21 cellular contexts compared by ENCODE assay signal in genomic region chr6:152673233-152673632, GRCh38. TPM values are rescaled to one million over a fixed set of nuclear protein-coding genes. Genes with fewer than 3 reads are reported as not detected.
DNase-seq lines count a peak whose midpoint lies in the region; ATAC-seq and TF ChIP-seq lines count a peak whose summit lies in the region.
"Had no signal": no experiment of that assay in that cellular context is flagged by ENCODE, and none has a peak within 500 bp of the region (broad histone marks: within the 10 kb centered on the region; RNA-seq: fewer than 3 reads in every experiment).

No MANE protein-coding gene starts in this region.

- H2BK12ac ChIP-seq in mesenchymal stem cell (ENCODE audit: low read length in 2 of 2), result no peak overlapping the region

- no peak overlapping the region for H2BK5ac ChIP-seq in mesenchymal stem cell (ENCODE audit: low read depth, low read length, poor library complexity, severe bottlenecking)

- H3K27me3 ChIP-seq in SK-N-SH (ENCODE audit: insufficient read depth) (no peaks in the 10 kb centered on the region), mesenchymal stem cell (ENCODE audit: control insufficient read depth in 1 of 2, insufficient read depth in 1 of 2, low read length in 2 of 2) (no peaks in the 10 kb centered on the region), foreskin keratinocyte (no peaks in the 10 kb centered on the region)

- no peak for DNase-seq in SK-N-SH
- DNase-seq in GM03348 (ENCODE audit: low spot score), result peak; percentile 37
- peak; percentile 69 for DNase-seq in dermis blood vessel endothelial cell
- DNase-seq in mesenchymal stem cell, result no peak
- no peak for DNase-seq in foreskin keratinocyte
- DNase-seq: Caco-2; CD4-positive, alpha-beta T cell; GF-D8; GOT3; NCI-H1092 treated with DMSO at 0.1 percent for 48 hours; NCI-H2081 treated with DMSO at 0.1 percent for 48 hours; NCI-H510A; NCI-H774; OCI-M1; SHP77 treated with DMSO at 0.1 percent for 48 hours had no signal

- no peaks in the 10 kb centered on the region for H3K9me3 Mint-ChIP-seq in stimulated activated memory B cell treated with anti-CD40 and anti-IgM and Interleukin-4, amounts not matched to agents 10 μg/mL and 1 μg/mL and 100 μg/mL, for 72 hours
- H3K9me3 Mint-ChIP-seq: CD4-positive, alpha-beta T cell had no signal

- H4K20me1 ChIP-seq in SK-N-SH (ENCODE audit: insufficient read depth), result no peaks in the 10 kb centered on the region

- no peak overlapping the region for H2AK5ac ChIP-seq in mesenchymal stem cell (ENCODE audit: low read length, severe bottlenecking)

- H3K9ac ChIP-seq in SK-N-SH (peak overlapping the region; percentile 27; the same call in 1 of the 2 replicates), mesenchymal stem cell (ENCODE audit: low read length) (peak overlapping the region; percentile 5)

- no peak overlapping the region for H3K14ac ChIP-seq in mesenchymal stem cell (ENCODE audit: low read length in 2 of 2)

- H4K8ac ChIP-seq in mesenchymal stem cell (ENCODE audit: low read length), result no peak overlapping the region

- peak overlapping the region; percentile 37; the same call in 1 of the 2 replicates for H2AFZ ChIP-seq in SK-N-SH (ENCODE audit: low read depth)
- H2AFZ ChIP-seq in mesenchymal stem cell (ENCODE audit: low read depth, low read length), result no peak overlapping the region

- CTCF ChIA-PET in SK-N-SH (lab: Yijun Ruan, JAX), result interaction anchor here (1.2 kb wide), 1 partner anchor 275 kb away, joined by 3 read pairs; no protein-coding TSS in a partner anchor

- no peaks in the 10 kb centered on the region for H3K79me1 ChIP-seq in mesenchymal stem cell (replicated peaks; ENCODE audit: low read length, poor library complexity, severe bottlenecking)

- POLR2A ChIA-PET in SK-N-SH (lab: Yijun Ruan, JAX), result no interaction called here

- H3K36me3 ChIP-seq in SK-N-SH (replicated peaks in 1 of 2; ENCODE audit: control insufficient read depth in 1 of 2, insufficient read depth in 2 of 2, low read length in 1 of 2), result no peaks in the 10 kb centered on the region
- H3K36me3 ChIP-seq in mesenchymal stem cell (ENCODE audit: control insufficient read depth in 1 of 2, insufficient read depth in 2 of 2, low read depth in 1 of 2, low read length in 2 of 2), result no peaks in the 10 kb centered on the region

- ATAC-seq in SK-N-SH treated with all-trans-retinoic acid at 6 μM for 48 hours (no peak), GM19455 (IDR thresholded peaks at IDR 0.05; ENCODE audit: unreplicated experiment) (no peak), foreskin keratinocyte (no peak)
- no peak for ATAC-seq in stimulated activated memory B cell treated with anti-CD40 and anti-IgM and Interleukin-4, amounts not matched to agents 10 μg/mL and 1 μg/mL and 100 μg/mL, for 72 hours
- ATAC-seq: GM12878, HCT116 had no signal

- no peak overlapping the region for H3K23ac ChIP-seq in mesenchymal stem cell (ENCODE audit: low read length in 2 of 2)

- no peak for TF ChIP-seq CTCF in SK-N-SH (IDR thresholded peaks at IDR 0.05)
- TF ChIP-seq CTCF in foreskin keratinocyte (conservative IDR thresholded peaks at IDR 0.05), result no peak

- H2BK15ac ChIP-seq in mesenchymal stem cell (ENCODE audit: low read depth, poor library complexity, severe bottlenecking), result no peak overlapping the region

- H3K27ac ChIP-seq in SK-N-SH (ENCODE audit: low read depth in 2 of 2, low read length in 1 of 2) (peak overlapping the region in 1 of 2 experiments; percentile 43; a peak in 2 of 4 replicates), mesenchymal stem cell (ENCODE audit: low read length, poor library complexity, severe bottlenecking) (no peak overlapping the region), foreskin keratinocyte (no peak overlapping the region)
- H3K27ac ChIP-seq: 22Rv1 had no signal

- H3K27ac Mint-ChIP-seq in stimulated activated memory B cell treated with anti-CD40 and anti-IgM and Interleukin-4, amounts not matched to agents 10 μg/mL and 1 μg/mL and 100 μg/mL, for 72 hours, result no peak overlapping the region
- H3K27ac Mint-ChIP-seq: CD4-positive, alpha-beta T cell had no signal

- 0 out of 2 replicates have a peak overlapping the region, but pooled peaks have one; percentile 7 for H3K4me2 ChIP-seq in SK-N-SH
- no peak overlapping the region for H3K4me2 ChIP-seq in mesenchymal stem cell (ENCODE audit: low read length, poor library complexity, severe bottlenecking)

- peaks cover 18% of the 10 kb centered on the region for H3F3A ChIP-seq in SK-N-SH (replicated peaks; ENCODE audit: insufficient read depth)

- H3K9me3 ChIP-seq in SK-N-SH (no peaks in the 10 kb centered on the region), mesenchymal stem cell (ENCODE audit: control insufficient read depth, low read length) (no peaks in the 10 kb centered on the region)
- H3K9me3 ChIP-seq: Caco-2 had no signal

- H3K18ac ChIP-seq in mesenchymal stem cell (ENCODE audit: low read depth in 1 of 2, low read length in 2 of 2), result no peak overlapping the region

- H3K79me2 ChIP-seq in SK-N-SH (ENCODE audit: insufficient read depth), result no peaks in the 10 kb centered on the region

- no peaks in the 10 kb centered on the region for H3K4me1 Mint-ChIP-seq in stimulated activated memory B cell treated with anti-CD40 and anti-IgM and Interleukin-4, amounts not matched to agents 10 μg/mL and 1 μg/mL and 100 μg/mL, for 72 hours

- H3K4me1 ChIP-seq in SK-N-SH (ENCODE audit: control insufficient read depth in 1 of 2, insufficient read depth in 2 of 2, low read depth in 1 of 2, low read length in 1 of 2) (peaks cover 0 to 9% of the 10 kb centered on the region in 2 experiments; a peak in 2 of 4 replicates), mesenchymal stem cell (ENCODE audit: control insufficient read depth, insufficient read depth, low read depth, low read length) (no peaks in the 10 kb centered on the region), foreskin keratinocyte (no peaks in the 10 kb centered on the region)
- H3K4me1 ChIP-seq: Caco-2 had no signal

- no peak for TF ChIP-seq RAD21 in SK-N-SH (IDR thresholded peaks at IDR 0.05; ENCODE audit: low read length)

- H3K4me3 ChIP-seq in SK-N-SH (ENCODE audit: low read depth in 2 of 2, low read length in 1 of 2), result no peak overlapping the region
- H3K4me3 ChIP-seq in mesenchymal stem cell (ENCODE audit: insufficient read depth in 1 of 2, low read depth in 1 of 2, low read length in 2 of 2), result no peak overlapping the region
- H3K4me3 ChIP-seq: GM12878 had no signal

- no peak overlapping the region for H3K4me3 Mint-ChIP-seq in stimulated activated memory B cell treated with anti-CD40 and anti-IgM and Interleukin-4, amounts not matched to agents 10 μg/mL and 1 μg/mL and 100 μg/mL, for 72 hours
- H3K4me3 Mint-ChIP-seq: CD4-positive, alpha-beta T cell had no signal

- H3K36me3 Mint-ChIP-seq in stimulated activated memory B cell treated with anti-CD40 and anti-IgM and Interleukin-4, amounts not matched to agents 10 μg/mL and 1 μg/mL and 100 μg/mL, for 72 hours, result no peaks in the 10 kb centered on the region

- H4K91ac ChIP-seq in mesenchymal stem cell (ENCODE audit: low read length), result no peak overlapping the region

- no peak for TF ChIP-seq EP300 in SK-N-SH (IDR thresholded peaks at IDR 0.05; ENCODE audit: borderline replicate concordance in 1 of 2, low read depth in 1 of 2, low read length in 1 of 2)

- H2BK120ac ChIP-seq in mesenchymal stem cell (ENCODE audit: low read depth, low read length), result no peak overlapping the region

- no peaks in the 10 kb centered on the region for H3K9me2 ChIP-seq in SK-N-SH

- H3K27me3 Mint-ChIP-seq in stimulated activated memory B cell treated with anti-CD40 and anti-IgM and Interleukin-4, amounts not matched to agents 10 μg/mL and 1 μg/mL and 100 μg/mL, for 72 hours, result no peaks in the 10 kb centered on the region

- H3K4ac ChIP-seq in mesenchymal stem cell (ENCODE audit: low read depth in 1 of 2, low read length in 2 of 2), result no peak overlapping the region

TF ChIP-seq in SK-N-SH, 30 proteins besides CTCF, POLR2A, EP300 and RAD21:
- TF ChIP-seq TAF1 (IDR thresholded peaks at IDR 0.05; ENCODE audit: borderline replicate concordance, low read depth, low read length) (no peak), SMC3 (IDR thresholded peaks at IDR 0.05; ENCODE audit: low read depth, low read length) (no peak)
- TF ChIP-seq, protein P1, sequence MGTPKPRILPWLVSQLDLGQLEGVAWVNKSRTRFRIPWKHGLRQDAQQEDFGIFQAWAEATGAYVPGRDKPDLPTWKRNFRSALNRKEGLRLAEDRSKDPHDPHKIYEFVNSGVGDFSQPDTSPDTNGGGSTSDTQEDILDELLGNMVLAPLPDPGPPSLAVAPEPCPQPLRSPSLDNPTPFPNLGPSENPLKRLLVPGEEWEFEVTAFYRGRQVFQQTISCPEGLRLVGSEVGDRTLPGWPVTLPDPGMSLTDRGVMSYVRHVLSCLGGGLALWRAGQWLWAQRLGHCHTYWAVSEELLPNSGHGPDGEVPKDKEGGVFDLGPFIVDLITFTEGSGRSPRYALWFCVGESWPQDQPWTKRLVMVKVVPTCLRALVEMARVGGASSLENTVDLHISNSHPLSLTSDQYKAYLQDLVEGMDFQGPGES (IDR thresholded peaks at IDR 0.05; ENCODE audit: low read depth, low read length), result no peak

TF ChIP-seq in SK-N-SH treated with all-trans-retinoic acid at 6 μM for 48 hours, 23 proteins besides CTCF, POLR2A, EP300 and RAD21:
- no peak for TF ChIP-seq BACH2 (CRISPR knock-in tag; IDR thresholded peaks at IDR 0.05; ENCODE audit: borderline replicate concordance)

RNA-seq across cellular contexts. Expression of gene MYCT1, which starts 24.5 kb away (rescaled TPM):
- 7.6 and 15.4 TPM in 2 replicates for polyA plus RNA-seq in SK-N-SH (2012; rRNA removed)
- polyA plus RNA-seq in SK-N-SH (2012; cell fraction: cytosol; rRNA removed), result 12.7 and 15.0 TPM in 2 replicates
- polyA plus RNA-seq in SK-N-SH (2012; cell fraction: nucleus; rRNA removed), result 4.0 and 9.9 TPM in 2 replicates
- 112 and 162 TPM in 2 replicates for total RNA-seq in dermis blood vessel endothelial cell
- 0.01 TPM for polyA plus RNA-seq in mesenchymal stem cell (2013, experiment 1 of 2)
- 0.04 TPM for polyA plus RNA-seq in mesenchymal stem cell (2013, experiment 2 of 2)
- total RNA-seq in foreskin keratinocyte, result not detected in 2 replicates
- polyA plus RNA-seq in foreskin keratinocyte, result not detected in 2 replicates
- total RNA-seq: Caco-2; CD4-positive, alpha-beta T cell; GM12878 had no signal

RNA-seq across cellular contexts. Expression of gene SYNE1, which starts 36.1 kb away (rescaled TPM):
- polyA plus RNA-seq in SK-N-SH (2012; rRNA removed) (31.1 and 38.7 TPM in 2 replicates), foreskin keratinocyte (1.7 and 1.9 TPM in 2 replicates)
- polyA plus RNA-seq in SK-N-SH (2012; cell fraction: cytosol; rRNA removed), result 24.8 and 26.9 TPM in 2 replicates
- polyA plus RNA-seq in SK-N-SH (2012; cell fraction: nucleus; rRNA removed), result 73.3 and 99.4 TPM in 2 replicates
- total RNA-seq in dermis blood vessel endothelial cell (52.9 and 81.3 TPM in 2 replicates), foreskin keratinocyte (8.5 and 11.2 TPM in 2 replicates)
- 15.3 TPM for polyA plus RNA-seq in mesenchymal stem cell (2013, experiment 1 of 2)
- 16.7 TPM for polyA plus RNA-seq in mesenchymal stem cell (2013, experiment 2 of 2)

Comparison
In these comparisons a context has a peak if more than half of its experiments do, and no peak if none do; other contexts are left out.
1. DNase-seq: peak in GM03348 (single experiment) and dermis blood vessel endothelial cell (single experiment); none in SK-N-SH (single experiment), mesenchymal stem cell (single experiment) and foreskin keratinocyte (0 of 2).
2. RNA of gene MYCT1, which starts 24.5 kb away (total RNA-seq): 112 to 162 TPM in dermis blood vessel endothelial cell; not detected in foreskin keratinocyte; every median in the first group is over 100 times any median in the second.